17 cellular contexts compared by ENCODE assay signal in the genomic region with DNA sequence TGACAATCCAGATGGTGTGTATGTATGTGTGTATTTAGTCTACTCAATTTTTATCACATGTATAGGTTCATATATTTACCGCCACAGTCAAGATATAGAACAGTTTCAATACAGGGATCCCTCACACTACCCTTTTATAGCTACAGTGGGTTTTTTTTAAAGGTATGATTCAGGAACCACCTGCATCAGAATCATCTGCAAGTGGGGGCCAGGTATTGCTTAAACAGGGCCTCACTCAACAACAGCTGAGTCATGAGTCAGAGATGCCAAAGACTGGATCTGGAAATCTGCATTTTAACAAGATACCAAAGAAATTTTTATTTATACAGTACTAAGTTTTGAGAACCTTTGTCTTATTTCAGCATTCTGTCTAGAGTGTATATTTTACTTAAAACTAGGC.
DNase-seq lines count a peak whose midpoint lies in the region; ATAC-seq and TF ChIP-seq lines count a peak whose summit lies in the region.
"Had no signal": no experiment of that assay in that cellular context is flagged by ENCODE, and none has a peak within 500 bp of the region (broad histone marks: within the 10 kb centered on the region; RNA-seq: fewer than 3 reads in every experiment).

No MANE protein-coding gene starts in this region.

- no peaks in the 10 kb centered on the region for H3K36me3 ChIP-seq in Karpas-422 (ENCODE audit: insufficient read depth, low read length)
- H3K36me3 ChIP-seq: HAP-1, SJCRH30 had no signal

- H3K9me3 Mint-ChIP-seq in activated naive CD8-positive, alpha-beta T cell treated with anti-CD3 and anti-CD28 coated beads, Interleukin-2, amount 50 U/mL, for 24 hours = peaks cover 7% of the 10 kb centered on the region

- H3K4me1 Mint-ChIP-seq in activated naive CD8-positive, alpha-beta T cell treated with anti-CD3 and anti-CD28 coated beads, Interleukin-2, amount 50 U/mL, for 24 hours = no peaks in the 10 kb centered on the region

- no peak for TF ChIP-seq CTCF in epithelial cell of esophagus (IDR thresholded peaks at IDR 0.05; ENCODE audit: insufficient read depth, low read depth, low read length, missing control alignments)

- in situ Hi-C loops in ACHN (cut with HindIII; ENCODE audit: low pct_ligation_motif_present, low pct_unique_long_range_greater_than_20kb, low sequenced_read_pairs) = no loop called here

- H3K27me3 ChIP-seq in Karpas-422 (ENCODE audit: low read length) = no peaks in the 10 kb centered on the region
- H3K27me3 ChIP-seq: SJCRH30 had no signal

- H3K79me2 ChIP-seq in Karpas-422 (ENCODE audit: low read length) = no peaks in the 10 kb centered on the region

- no peaks in the 10 kb centered on the region; the same call in 1 of the 2 replicates for H3K9me2 ChIP-seq in Karpas-422 (replicated peaks; ENCODE audit: insufficient read depth, low read length)

- no peak overlapping the region for H3K27ac Mint-ChIP-seq in activated naive CD8-positive, alpha-beta T cell treated with anti-CD3 and anti-CD28 coated beads, Interleukin-2, amount 50 U/mL, for 24 hours

- no peak overlapping the region for H3K27ac ChIP-seq in Karpas-422 (ENCODE audit: low read length)
- H3K27ac ChIP-seq: PC-9, SJCRH30 had no signal

- H3K36me3 Mint-ChIP-seq in activated naive CD8-positive, alpha-beta T cell treated with anti-CD3 and anti-CD28 coated beads, Interleukin-2, amount 50 U/mL, for 24 hours (ENCODE audit: low read depth) = no peaks in the 10 kb centered on the region

- H3K27me3 Mint-ChIP-seq in activated naive CD8-positive, alpha-beta T cell treated with anti-CD3 and anti-CD28 coated beads, Interleukin-2, amount 50 U/mL, for 24 hours = no peaks in the 10 kb centered on the region

- H3K9me3 ChIP-seq in Karpas-422 (ENCODE audit: low read length) = no peaks in the 10 kb centered on the region
- H3K9me3 ChIP-seq: HAP-1, SJCRH30 had no signal

- no peaks in the 10 kb centered on the region for H3K4me1 ChIP-seq in Karpas-422 (ENCODE audit: low read length)
- H3K4me1 ChIP-seq: HAP-1, SJCRH30 had no signal

- H3K4me2 ChIP-seq in Karpas-422 (ENCODE audit: low read depth, low read length, poor library complexity, severe bottlenecking) = no peak overlapping the region
- H3K4me2 ChIP-seq: PC-9 had no signal

- no peak overlapping the region for H2AFZ ChIP-seq in Karpas-422 (ENCODE audit: low read length)
- H2AFZ ChIP-seq: PC-9 had no signal

- no peak for ATAC-seq in activated naive CD8-positive, alpha-beta T cell treated with anti-CD3 and anti-CD28 coated beads, Interleukin-2, amount 50 U/mL, for 24 hours
- ATAC-seq in sciatic nerve = no peak

- no peaks in the 10 kb centered on the region for H4K20me1 ChIP-seq in Karpas-422 (ENCODE audit: insufficient read depth, low read depth, low read length)

- H3K4me3 ChIP-seq in Karpas-422 (ENCODE audit: low read length) = no peak overlapping the region
- no peak overlapping the region for H3K4me3 ChIP-seq in epithelial cell of esophagus (ENCODE audit: low read length)
- H3K4me3 ChIP-seq: HAP-1, PC-9, SJCRH30 had no signal

- no peak overlapping the region for H3K9ac ChIP-seq in Karpas-422 (ENCODE audit: low read length)

- H3K4me3 Mint-ChIP-seq in activated naive CD8-positive, alpha-beta T cell treated with anti-CD3 and anti-CD28 coated beads, Interleukin-2, amount 50 U/mL, for 24 hours = no peak overlapping the region

- DNase-seq in ACHN (peak; percentile 28), Karpas-422 (peak; percentile 19), epithelial cell of esophagus (ENCODE audit: low read depth) (peak; percentile 86), kidney tubule cell (ENCODE audit: low spot score) (peak; percentile 76), cerebellar cortex (ENCODE audit: low spot score) (no peak), sciatic nerve (ENCODE audit: low spot score) (no peak)
- no peak for DNase-seq in activated naive CD8-positive, alpha-beta T cell treated with anti-CD3 and anti-CD28 coated beads, Interleukin-2, amount 50 U/mL, for 24 hours
- DNase-seq: AML-193, DMS 273 treated with DMSO at 0.1 percent for 48 hours, GDM1, NCI-H1105, NCI-H1694, NCI-H510A treated with DMSO at 0.1 percent for 48 hours, NCI-H774, PC-9, SJCRH30 had no signal

- intact Hi-C loops in sciatic nerve (cut with DNase I) = no loop called here

Comparison
In these comparisons a context has a peak if more than half of its experiments do, and no peak if none do; other contexts are left out.
1. DNase-seq: peak in ACHN (single experiment), Karpas-422 (single experiment), epithelial cell of esophagus (single experiment) and kidney tubule cell (single experiment); none in cerebellar cortex (single experiment), activated naive CD8-positive, alpha-beta T cell treated with anti-CD3 and anti-CD28 coated beads, Interleukin-2, amount 50 U/mL, for 24 hours (single experiment) and sciatic nerve (single experiment).